ENCODE assay signal across 8 cellular contexts in genomic region chr22:23520875-23521441, GRCh38. TPM values are rescaled to one million over a fixed set of nuclear protein-coding genes. Genes with fewer than 3 reads are reported as not detected.
DNase-seq lines count a peak whose midpoint lies in the region; FAIRE-seq and TF ChIP-seq lines count a peak whose summit lies in the region.

No MANE protein-coding gene starts in this region.

- CTCF ChIA-PET in H1 (lab: Charles Lee; ENCODE audit: partially characterized antibody) = interaction anchor here (0.6 kb wide), 1 partner anchor 228 kb away, joined by 3 read pairs; no protein-coding TSS in a partner anchor

- no peaks in the 10 kb centered on the region for H3K79me2 ChIP-seq in OCI-LY3 (ENCODE audit: low read length)
- no peaks in the 10 kb centered on the region for H3K79me2 ChIP-seq in H1 (ENCODE audit: control insufficient read depth in 1 of 2, insufficient read depth in 2 of 2, low read length in 2 of 2)

- H3K4me1 ChIP-seq in OCI-LY3 (ENCODE audit: low read length) (peaks cover 5% of the 10 kb centered on the region; the same call in 1 of the 2 replicates), H1 (replicated peaks in 1 of 4; ENCODE audit: control insufficient read depth in 3 of 4, insufficient read depth in 4 of 4, low read length in 3 of 4) (peaks cover 0 to 11% (median 8%) of the 10 kb centered on the region in 4 experiments; a peak in 6 of 7 replicates), mucosa of rectum (ENCODE audit: control insufficient read depth in 2 of 2, insufficient read depth in 2 of 2, low read length in 2 of 2) (peaks cover 27 to 29% of the 10 kb centered on the region in 2 donors)

- POLR2A ChIA-PET in H1 (lab: Charles Lee; ENCODE audit: partially characterized antibody) = no interaction called here

- H3K36me3 ChIP-seq in OCI-LY3 (replicated peaks; ENCODE audit: low read depth, low read length) (no peaks in the 10 kb centered on the region), H1 (ENCODE audit: control insufficient read depth in 2 of 4, insufficient read depth in 4 of 4, low read length in 3 of 4) (no peaks in the 10 kb centered on the region), mucosa of rectum (ENCODE audit: control insufficient read depth in 2 of 2, insufficient read depth in 2 of 2, low read length in 2 of 2) (no peaks in the 10 kb centered on the region)

- TF ChIP-seq EP300 in H1 (IDR thresholded peaks at IDR 0.05; ENCODE audit: borderline replicate concordance in 1 of 2, low read depth in 2 of 2, low read length in 2 of 2) = no peak

- H3K14ac ChIP-seq in H1 (ENCODE audit: insufficient read length) = no peak overlapping the region

- peak overlapping the region; percentile 60; the same call in 1 of the 2 replicates for H3K18ac ChIP-seq in H1 (ENCODE audit: extremely low read depth, low read length)

- 0 out of 2 replicates have a peak overlapping the region, but pooled peaks have one; percentile 22 for H2AFZ ChIP-seq in OCI-LY3 (ENCODE audit: low read depth, low read length)
- H2AFZ ChIP-seq in H1 (ENCODE audit: low read length) = no peak overlapping the region

- H3K23ac ChIP-seq in H1 (ENCODE audit: insufficient read length) = no peak overlapping the region

- no peak overlapping the region for H3K27ac ChIP-seq in OCI-LY3 (ENCODE audit: low read length)
- H3K27ac ChIP-seq in H1 (ENCODE audit: low read depth, low read length) = no peak overlapping the region
- H3K27ac ChIP-seq in mucosa of rectum (ENCODE audit: low read depth in 2 of 2, low read length in 2 of 2) = peak overlapping the region; percentile 90

- no peaks in the 10 kb centered on the region for H4K20me1 ChIP-seq in OCI-LY3 (ENCODE audit: insufficient read depth, low read length)
- H4K20me1 ChIP-seq in H1 (replicated peaks in 1 of 2; ENCODE audit: control insufficient read depth in 1 of 2, insufficient read depth in 2 of 2, low read length in 2 of 2) = peaks cover 0 to 3% of the 10 kb centered on the region in 2 experiments

- H3K9me3 ChIP-seq in OCI-LY3 (ENCODE audit: insufficient read depth, low read length) (no peaks in the 10 kb centered on the region), H1 (ENCODE audit: insufficient read depth in 2 of 2, low read depth in 1 of 2, low read length in 1 of 2) (no peaks in the 10 kb centered on the region), mucosa of rectum (ENCODE audit: control insufficient read depth in 2 of 2, low read length in 2 of 2) (no peaks in the 10 kb centered on the region)

- H3K9ac ChIP-seq in OCI-LY3 (ENCODE audit: low read length) = peak overlapping the region; percentile 58; the same call in 1 of the 2 replicates
- H3K9ac ChIP-seq in H1 (replicated peaks in 1 of 4; ENCODE audit: extremely low read depth in 1 of 4, low read depth in 3 of 4, low read length in 3 of 4) = peak overlapping the region in 3 of 4 experiments; percentile 29 to 68 (median 60); a peak in 4 of 7 replicates
- peak overlapping the region; percentile 72 to 92 for H3K9ac ChIP-seq in mucosa of rectum (ENCODE audit: low read depth in 1 of 2, low read length in 2 of 2)

- H3K56ac ChIP-seq in H1 (replicated peaks; ENCODE audit: insufficient read length, low read depth, low read length) = no peak overlapping the region

- peak overlapping the region; percentile 54 for H4K91ac ChIP-seq in H1 (replicated peaks; ENCODE audit: insufficient read length, low read length)

- no peak overlapping the region for H4K5ac ChIP-seq in H1 (ENCODE audit: insufficient read length, low read depth, low read length)

- H3K4me2 ChIP-seq in OCI-LY3 (ENCODE audit: low read length) = peak overlapping the region; percentile 83
- H3K4me2 ChIP-seq in H1 (ENCODE audit: insufficient read depth in 1 of 2, low read depth in 2 of 2, low read length in 2 of 2) = peak overlapping the region; percentile 75 to 77

- no peak for FAIRE-seq in H1 (lab: Jason Lieb, UNC)
- FAIRE-seq in H54 (lab: Jason Lieb, UNC) = no peak

- peak overlapping the region; percentile 94; the same call in 1 of the 2 replicates for H4K8ac ChIP-seq in H1 (ENCODE audit: extremely low read depth, insufficient read depth, low read length)

- no peaks in the 10 kb centered on the region for H3K79me1 ChIP-seq in H1 (ENCODE audit: low read depth, low read length)

- H2BK120ac ChIP-seq in H1 (replicated peaks; ENCODE audit: low read depth, low read length) = no peak overlapping the region

- H3K27me3 ChIP-seq in OCI-LY3 (ENCODE audit: low read depth, low read length) (no peaks in the 10 kb centered on the region), H1 (replicated peaks in 1 of 4; ENCODE audit: control insufficient read depth in 3 of 4, extremely low read depth in 1 of 4, insufficient read depth in 3 of 4, low read length in 3 of 4) (peaks cover 5 to 55% (median 43%) of the 10 kb centered on the region in 4 experiments), mucosa of rectum (ENCODE audit: control insufficient read depth in 2 of 2, insufficient read depth in 2 of 2, low read length in 2 of 2) (no peaks in the 10 kb centered on the region)

- peak; percentile 41 for DNase-seq in ELF-1 (ENCODE audit: low read depth, low spot score)
- DNase-seq in H1 (ENCODE audit: low read depth in 1 of 2, low spot score in 2 of 2) = peak in 1 of 2 experiments; percentile 51
- DNase-seq in H54 (ENCODE audit: insufficient read length, low spot score) = no peak
- DNase-seq in T-helper 9 cell = no peak
- no peak for DNase-seq in activated gamma-delta T cell (lab: John Stamatoyannopoulos, UW)
- no peak for DNase-seq in stimulated activated CD4-positive, alpha-beta T cell treated with anti-CD3 and anti-CD28 coated beads, Interleukin-2, amount 100 ng/mL, for 24 hours

- H2AK5ac ChIP-seq in H1 (ENCODE audit: low read depth, low read length) = 0 out of 2 replicates have a peak overlapping the region, but pooled peaks have one; percentile 24

- no peak overlapping the region for H2BK15ac ChIP-seq in H1 (ENCODE audit: low read length)

- TF ChIP-seq POLR2A in H1 (IDR thresholded peaks at IDR 0.05; ENCODE audit: control extremely low read depth in 1 of 2, low read depth in 2 of 2, low read length in 2 of 2) = no peak
- no peak for TF ChIP-seq POLR2A in H54 (IDR thresholded peaks at IDR 0.05; ENCODE audit: low read depth, low read length)

- TF ChIP-seq RAD21 in H1 (IDR thresholded peaks at IDR 0.05 in 1 of 2, conservative IDR thresholded peaks at IDR 0.05 in 1 of 2; ENCODE audit: low read depth in 2 of 2, low read length in 2 of 2) = no peak

- peak overlapping the region; percentile 60; the same call in 1 of the 2 replicates for H2BK12ac ChIP-seq in H1 (ENCODE audit: low read depth, low read length)

- peak overlapping the region; percentile 35; the same call in 1 of the 2 replicates for H2BK5ac ChIP-seq in H1 (ENCODE audit: low read depth, low read length)

- 78% methylated on average over 28 of the region's 28 CpGs; no CpG with 5 or more reads in 1 of the 2 experiments for WGBS in H1 (ENCODE audit: extremely low coverage in 1 of 2, insufficient coverage in 1 of 2, insufficient read length in 1 of 2, insufficient replicate concordance in 2 of 2, low coverage in 1 of 2, low lambda C conversion rate in 2 of 2, missing lambda C conversion rate in 1 of 2), 2 experiments

- H3K4ac ChIP-seq in H1 (replicated peaks; ENCODE audit: insufficient read length, low read depth, low read length) = no peak overlapping the region

- H3K23me2 ChIP-seq in H1 (ENCODE audit: low read depth, low read length) = peaks cover 10% of the 10 kb centered on the region; the same call in 1 of the 2 replicates

- peak overlapping the region; percentile 79 for H3K4me3 ChIP-seq in OCI-LY3 (ENCODE audit: low read length)
- H3K4me3 ChIP-seq in H1 (ENCODE audit: extremely low read depth in 1 of 4, insufficient read depth in 2 of 4, low read depth in 3 of 4, low read length in 4 of 4) = peak overlapping the region; percentile 25 to 64 (median 56); a peak in 5 of 8 replicates
- H3K4me3 ChIP-seq in mucosa of rectum (ENCODE audit: low read length in 2 of 2) = peak overlapping the region; percentile 66

- TF ChIP-seq CTCF in OCI-LY3 (IDR thresholded peaks at IDR 0.05; ENCODE audit: low read depth, low read length) (no peak), H1 (IDR thresholded peaks at IDR 0.05; ENCODE audit: control extremely low read depth in 1 of 3, insufficient read depth in 1 of 3, low read depth in 1 of 3, low read length in 3 of 3) (no peak)

- no peak overlapping the region for H2BK20ac ChIP-seq in H1 (ENCODE audit: low read length)

TF ChIP-seq in H1, 55 proteins besides CTCF, POLR2A, EP300 and RAD21 (continues in another document):
- TF ChIP-seq RFX5 (IDR thresholded peaks at IDR 0.05; ENCODE audit: borderline replicate concordance, low read depth, low read length) (no peak), SIX5 (IDR thresholded peaks at IDR 0.05; ENCODE audit: low read depth, low read length) (no peak), TEAD4 (IDR thresholded peaks at IDR 0.05; ENCODE audit: low read depth, low read length) (no peak), SP4 (IDR thresholded peaks at IDR 0.05; ENCODE audit: low read length) (no peak), ASH2L (IDR thresholded peaks at IDR 0.05; ENCODE audit: low read length) (no peak), ATF3 (IDR thresholded peaks at IDR 0.05; ENCODE audit: insufficient read depth, low read depth, low read length) (no peak), TBP (IDR thresholded peaks at IDR 0.05; ENCODE audit: low read depth, low read length) (no peak)

RNA-seq across cellular contexts. Expression of gene IGLL1, which starts 59.1 kb away (rescaled TPM):
- not detected in 2 replicates for total RNA-seq in H1 (2021; fragmentation: NEBNext Ultra II Directional; extraction: Animal tissue kit (Norgen Biotek cat#: 25700))
- polyA plus RNA-seq in H1 (2011; rRNA removed) = not detected in 2 replicates
- not detected for polyA plus RNA-seq in H1 (2011; cell fraction: cytosol; rRNA removed)
- polyA plus RNA-seq in H1 (2011; cell fraction: nucleus; rRNA removed) = 0.21 TPM
- not detected in 4 replicates for polyA plus RNA-seq in H1 (2012, experiment 1 of 2)
- polyA plus RNA-seq in H1 (2012, experiment 2 of 2) = not detected
- not detected for polyA plus RNA-seq in H1 (2013, experiment 1 of 2)
- polyA plus RNA-seq in H1 (2013, experiment 2 of 2) = not detected
- not detected in 2 replicates for polyA minus RNA-seq in H1 (2011; rRNA and poly(A)+ RNA removed)
- not detected for polyA minus RNA-seq in H1 (2011; cell fraction: cytosol; rRNA and poly(A)+ RNA removed)
- not detected for polyA minus RNA-seq in H1 (2011; cell fraction: nucleus; rRNA and poly(A)+ RNA removed)

Comparison
In these comparisons a context has a peak if more than half of its experiments do, and no peak if none do; other contexts are left out.
1. H3K27ac ChIP-seq: peak in mucosa of rectum (2 of 2); none in OCI-LY3 (single experiment) and H1 (single experiment).
2. Peak in every context shown above with its lines, with median percentiles within 50 percentile points of each other: H3K4me3 ChIP-seq and H3K9ac ChIP-seq.